Comparison of ENCODE assay signal across 1 cellular context in genomic region chr9:99050292-99050911, GRCh38.
TF ChIP-seq lines count a peak whose summit lies in the region.

No MANE protein-coding gene starts in this region.

TF ChIP-seq in IMR-90, 13 proteins besides CTCF, POLR2A, EP300 and RAD21:
- TF ChIP-seq, protein P1, sequence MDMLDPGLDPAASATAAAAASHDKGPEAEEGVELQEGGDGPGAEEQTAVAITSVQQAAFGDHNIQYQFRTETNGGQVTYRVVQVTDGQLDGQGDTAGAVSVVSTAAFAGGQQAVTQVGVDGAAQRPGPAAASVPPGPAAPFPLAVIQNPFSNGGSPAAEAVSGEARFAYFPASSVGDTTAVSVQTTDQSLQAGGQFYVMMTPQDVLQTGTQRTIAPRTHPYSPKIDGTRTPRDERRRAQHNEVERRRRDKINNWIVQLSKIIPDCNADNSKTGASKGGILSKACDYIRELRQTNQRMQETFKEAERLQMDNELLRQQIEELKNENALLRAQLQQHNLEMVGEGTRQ (IDR thresholded peaks at IDR 0.05; ENCODE audit: low read depth, low read length), result 0 out of 2 replicates have a peak, but pooled peaks have one; percentile 18
- TF ChIP-seq NFE2L2 (IDR thresholded peaks at IDR 0.05; ENCODE audit: low read depth, low read length), result no peak
- peak; percentile 28 for TF ChIP-seq RCOR1 (IDR thresholded peaks at IDR 0.05; ENCODE audit: insufficient replicate concordance, low read length)
- no peak for TF ChIP-seq MAFK (IDR thresholded peaks at IDR 0.05; ENCODE audit: low read depth, low read length)
- no peak for TF ChIP-seq SMC3 (IDR thresholded peaks at IDR 0.05; ENCODE audit: low read depth, low read length)
